Comparison of ENCODE assay signal across 1 cellular context in the genomic region with DNA sequence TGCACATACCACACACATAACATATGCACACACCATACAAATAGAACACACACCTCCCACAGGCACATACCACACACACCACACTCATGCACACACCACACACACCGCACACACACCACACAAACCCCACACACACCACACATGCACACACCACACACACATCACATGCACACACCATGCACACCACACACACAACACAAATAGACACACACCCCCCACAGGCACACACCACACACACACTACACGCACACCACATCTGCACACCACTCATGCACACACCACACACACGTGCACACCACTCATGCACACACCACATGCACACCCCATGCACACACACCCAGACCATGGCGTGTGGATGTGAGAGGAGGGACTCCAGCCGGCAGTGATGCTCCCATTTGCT.
TF ChIP-seq lines count a peak whose summit lies in the region.

No MANE protein-coding gene starts in this region.

TF ChIP-seq in IMR-90, 13 proteins besides CTCF, POLR2A, EP300 and RAD21 (continued from another document):
- TF ChIP-seq RFX5 (IDR thresholded peaks at IDR 0.05; ENCODE audit: low read depth, low read length) (no peak), ELK1 (IDR thresholded peaks at IDR 0.05; ENCODE audit: borderline replicate concordance, low read depth, low read length) (no peak), FOS (IDR thresholded peaks at IDR 0.05; ENCODE audit: low read depth, low read length) (no peak), MXI1 (IDR thresholded peaks at IDR 0.05; ENCODE audit: borderline replicate concordance, low read depth, low read length) (no peak)
